ENCODE assay signal across 11 cellular contexts in the genomic region with DNA sequence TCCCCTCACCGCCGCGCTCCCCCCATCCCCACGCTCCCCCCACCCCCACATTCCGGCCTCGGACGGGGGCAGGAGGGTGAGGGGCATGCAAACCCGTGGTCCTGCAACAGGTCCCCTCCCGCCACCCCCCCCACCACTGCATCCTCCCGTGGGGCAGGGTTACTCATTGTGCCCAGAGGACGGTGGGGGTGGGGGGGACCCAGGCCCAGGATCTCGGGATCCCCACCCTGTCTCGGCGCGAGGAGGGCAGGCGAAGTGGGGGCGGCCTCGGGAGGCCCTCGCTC. TPM values are rescaled to one million over a fixed set of nuclear protein-coding genes. Genes with fewer than 3 reads are reported as not detected.
A peak's percentile ranks its signal among the peaks of the same experiment; 100 is the strongest.
DNase-seq lines count a peak whose midpoint lies in the region; ATAC-seq and TF ChIP-seq lines count a peak whose summit lies in the region.
"Had no signal": no experiment of that assay in that cellular context is flagged by ENCODE, and none has a peak within 500 bp of the region (broad histone marks: within the 10 kb centered on the region; RNA-seq: fewer than 3 reads in every experiment).

No MANE protein-coding gene starts in this region.

- H3K27ac ChIP-seq in left lung (no peak overlapping the region), tibial nerve (no peak overlapping the region)

- CTCF ChIA-PET in activated naive CD4-positive, alpha-beta T cell treated with anti-CD3 and anti-CD28 coated beads for 36 hours (lab: Charles Lee) = no interaction called here
- CTCF ChIA-PET in GM10248 (lab: Yijun Ruan, JAX) = no interaction called here

- no peaks in the 10 kb centered on the region for H3K9me3 Mint-ChIP-seq in activated naive CD4-positive, alpha-beta T cell treated with anti-CD3 and anti-CD28 coated beads for 36 hours
- no peaks in the 10 kb centered on the region for H3K9me3 Mint-ChIP-seq in chondrocyte (ENCODE audit: low read depth)
- H3K9me3 Mint-ChIP-seq in activated CD4-positive, alpha-beta T cell treated with anti-CD3 and anti-CD28 coated beads, Interleukin-2, amount 10 ng/mL, durations not matched to agents 24 days and 14 days = no peaks in the 10 kb centered on the region
- H3K9me3 Mint-ChIP-seq: T-cell had no signal

- POLR2A ChIA-PET in GM10248 (lab: Yijun Ruan, JAX) = no interaction called here

- H3K27me3 ChIP-seq in left lung (peaks cover 0 to 21% of the 10 kb centered on the region in 2 donors), tibial nerve (no peaks in the 10 kb centered on the region)

- ATAC-seq in left lung = no peak

- no peaks in the 10 kb centered on the region for H3K27me3 Mint-ChIP-seq in activated naive CD4-positive, alpha-beta T cell treated with anti-CD3 and anti-CD28 coated beads for 36 hours (ENCODE audit: low read depth)
- H3K27me3 Mint-ChIP-seq in chondrocyte (ENCODE audit: low read depth) = no peaks in the 10 kb centered on the region
- H3K27me3 Mint-ChIP-seq in activated CD4-positive, alpha-beta T cell treated with anti-CD3 and anti-CD28 coated beads, Interleukin-2, amount 10 ng/mL, durations not matched to agents 24 days and 14 days = no peaks in the 10 kb centered on the region

- in situ Hi-C loops in astrocyte of the spinal cord (cut with HindIII; ENCODE audit: low sequenced_read_pairs) = no loop called here

- H3K4me3 Mint-ChIP-seq in activated naive CD4-positive, alpha-beta T cell treated with anti-CD3 and anti-CD28 coated beads for 36 hours = no peak overlapping the region
- no peak overlapping the region for H3K4me3 Mint-ChIP-seq in chondrocyte (ENCODE audit: unreplicated experiment)
- no peak overlapping the region for H3K4me3 Mint-ChIP-seq in activated CD4-positive, alpha-beta T cell treated with anti-CD3 and anti-CD28 coated beads, Interleukin-2, amount 10 ng/mL, durations not matched to agents 24 days and 14 days

- WGBS in tibial nerve, 2 donors = 3% methylated on average over 7 of the region's 19 CpGs; no CpG with 5 or more reads in 1 of the 2 donors

- TF ChIP-seq CTCF in astrocyte of the spinal cord (IDR thresholded peaks at IDR 0.05; ENCODE audit: low read depth, low read length) = no peak
- TF ChIP-seq CTCF in left lung (IDR thresholded peaks at IDR 0.05) = no peak
- TF ChIP-seq CTCF in tibial nerve (IDR thresholded peaks at IDR 0.05) = no peak
- no peak for TF ChIP-seq CTCF in chondrocyte (IDR thresholded peaks at IDR 0.05)
- TF ChIP-seq CTCF in GM10248 (IDR thresholded peaks at IDR 0.05; ENCODE audit: control extremely low read depth, extremely low read depth, low read depth, missing control alignments) = no peak

- H3K4me3 ChIP-seq in astrocyte of the spinal cord (ENCODE audit: low read depth, low read length) (peak overlapping the region; percentile 26), left lung (peak overlapping the region; percentile 42 to 48), tibial nerve (peak overlapping the region; percentile 2 to 44 (median 34))

- peak; percentile 7 for DNase-seq in activated naive CD4-positive, alpha-beta T cell treated with anti-CD3 and anti-CD28 coated beads for 36 hours
- DNase-seq in activated naive CD4-positive, alpha-beta T cell treated with Interleukin-2 at 50 U/mL for 16 hours = no peak
- DNase-seq in astrocyte of the spinal cord (ENCODE audit: low read depth, low spot score) (no peak), left lung (no peak), tibial nerve (ENCODE audit: low spot score in 2 of 2) (no peak), chondrocyte (ENCODE audit: low spot score) (no peak), GM10248 (ENCODE audit: extremely low spot score) (no peak)
- DNase-seq in activated CD4-positive, alpha-beta T cell treated with anti-CD3 and anti-CD28 coated beads, Interleukin-2, amount 10 ng/mL, durations not matched to agents 24 days and 14 days = no peak

- intact Hi-C loops in activated naive CD4-positive, alpha-beta T cell treated with anti-CD3 and anti-CD28 coated beads for 36 hours (cut with micrococcal nuclease) = loop anchor here (1.0 to 2.0 kb wide), 2 partner anchors 21 to 739 kb away; a partner anchor contains a TSS
- intact Hi-C loops in left lung (cut with DNase I) = no loop called here
- intact Hi-C loops in activated CD4-positive, alpha-beta T cell treated with anti-CD3 and anti-CD28 coated beads, Interleukin-2, amount 10 ng/mL, durations not matched to agents 24 days and 14 days (cut with micrococcal nuclease) = loop anchor here (1.0 to 2.0 kb wide), 2 partner anchors 21 to 55 kb away; a partner anchor contains a TSS

- H3K4me1 Mint-ChIP-seq in activated naive CD4-positive, alpha-beta T cell treated with anti-CD3 and anti-CD28 coated beads for 36 hours (ENCODE audit: low read depth) = no peaks in the 10 kb centered on the region
- H3K4me1 Mint-ChIP-seq in chondrocyte (ENCODE audit: low read depth) = no peaks in the 10 kb centered on the region
- peaks cover 3% of the 10 kb centered on the region for H3K4me1 Mint-ChIP-seq in activated CD4-positive, alpha-beta T cell treated with anti-CD3 and anti-CD28 coated beads, Interleukin-2, amount 10 ng/mL, durations not matched to agents 24 days and 14 days

- no peak overlapping the region for H3K27ac Mint-ChIP-seq in activated naive CD4-positive, alpha-beta T cell treated with anti-CD3 and anti-CD28 coated beads for 36 hours
- H3K27ac Mint-ChIP-seq in chondrocyte (ENCODE audit: unreplicated experiment) = no peak overlapping the region
- no peak overlapping the region for H3K27ac Mint-ChIP-seq in activated CD4-positive, alpha-beta T cell treated with anti-CD3 and anti-CD28 coated beads, Interleukin-2, amount 10 ng/mL, durations not matched to agents 24 days and 14 days
- H3K27ac Mint-ChIP-seq: T-cell had no signal

- H3K36me3 ChIP-seq in left lung (peaks cover 0 to 10% of the 10 kb centered on the region in 2 donors), tibial nerve (no peaks in the 10 kb centered on the region)

- H3K36me3 Mint-ChIP-seq in activated naive CD4-positive, alpha-beta T cell treated with anti-CD3 and anti-CD28 coated beads for 36 hours (ENCODE audit: low read depth) = no peaks in the 10 kb centered on the region
- no peaks in the 10 kb centered on the region for H3K36me3 Mint-ChIP-seq in chondrocyte (ENCODE audit: low read depth)
- H3K36me3 Mint-ChIP-seq in activated CD4-positive, alpha-beta T cell treated with anti-CD3 and anti-CD28 coated beads, Interleukin-2, amount 10 ng/mL, durations not matched to agents 24 days and 14 days (ENCODE audit: low read depth) = no peaks in the 10 kb centered on the region
- H3K36me3 Mint-ChIP-seq: T-cell had no signal

- H3K9me3 ChIP-seq in left lung = no peaks in the 10 kb centered on the region
- H3K9me3 ChIP-seq in tibial nerve = no peaks in the 10 kb centered on the region

- no peak for TF ChIP-seq POLR2A in tibial nerve (IDR thresholded peaks at IDR 0.05)

- TF ChIP-seq EP300 in tibial nerve (IDR thresholded peaks at IDR 0.05) = no peak

- H3K4me1 ChIP-seq in left lung (peaks cover 3 to 9% of the 10 kb centered on the region in 2 donors), tibial nerve (peaks cover 0 to 17% (median 8%) of the 10 kb centered on the region in 4 donors)

RNA-seq across cellular contexts. Expression of a gene that starts 8.5 kb away (rescaled TPM):
- under 1 TPM; 0.31 to 0.64 TPM for total RNA-seq in activated naive CD4-positive, alpha-beta T cell treated with anti-CD3 and anti-CD28 coated beads for 36 hours
- total RNA-seq in left lung (100 to 1,000 TPM; 171 to 283 TPM), tibial nerve (1 to 10 TPM in 2 of 4 donors, not detected in 2; 1.4 to 3.3 TPM), chondrocyte (0.40 to 0.94 TPM in 2 of 3 replicates, not detected in the other)
- 1.4 and 2.3 TPM in 2 replicates for total RNA-seq in activated CD4-positive, alpha-beta T cell treated with anti-CD3 and anti-CD28 coated beads, Interleukin-2, amount 10 ng/mL, durations not matched to agents 24 days and 14 days
- total RNA-seq: subcutaneous adipose tissue had no signal

RNA-seq across cellular contexts. Expression of a gene that starts 20.3 kb away (rescaled TPM):
- not detected for total RNA-seq in activated naive CD4-positive, alpha-beta T cell treated with anti-CD3 and anti-CD28 coated beads for 36 hours
- total RNA-seq in left lung (1 to 10 TPM; 1.6 to 4.2 TPM), tibial nerve (1 to 10 TPM in 2 of 4 donors, under 1 TPM in 2; 0.84 to 8.1 (median 1.9) TPM), chondrocyte (0.20 to 0.23 TPM in 2 of 3 replicates, not detected in the other)
- not detected in 2 replicates for total RNA-seq in activated CD4-positive, alpha-beta T cell treated with anti-CD3 and anti-CD28 coated beads, Interleukin-2, amount 10 ng/mL, durations not matched to agents 24 days and 14 days
- total RNA-seq: left colon, subcutaneous adipose tissue had no signal

RNA-seq across cellular contexts. Expression of a gene that starts 25.7 kb away (rescaled TPM):
- total RNA-seq in activated naive CD4-positive, alpha-beta T cell treated with anti-CD3 and anti-CD28 coated beads for 36 hours = 1 to 10 TPM; 3.5 to 3.6 TPM
- 1 to 10 TPM; 8.1 to 9.5 TPM for total RNA-seq in left lung
- total RNA-seq in tibial nerve = 10 to 100 TPM; 11.2 to 26.0 (median 16.2) TPM
- 5.8 to 7.7 TPM (median 6.6 TPM) in 3 replicates for total RNA-seq in chondrocyte
- total RNA-seq in activated CD4-positive, alpha-beta T cell treated with anti-CD3 and anti-CD28 coated beads, Interleukin-2, amount 10 ng/mL, durations not matched to agents 24 days and 14 days = 6.0 and 9.8 TPM in 2 replicates

Comparison
In these comparisons a context has a peak if more than half of its experiments do, and no peak if none do; other contexts are left out.
1. RNA of a gene that starts 8.5 kb away (total RNA-seq): 171 to 283 TPM in left lung; 1.4 to 2.3 TPM in activated CD4-positive, alpha-beta T cell treated with anti-CD3 and anti-CD28 coated beads, Interleukin-2, amount 10 ng/mL, durations not matched to agents 24 days and 14 days, 1.4 to 3.3 TPM in tibial nerve, 0.31 to 0.64 TPM in activated naive CD4-positive, alpha-beta T cell treated with anti-CD3 and anti-CD28 coated beads for 36 hours and 0.40 to 0.94 TPM in chondrocyte; every median in the first group is over 10 times any median in the second.
2. intact Hi-C loops: an anchor here in activated naive CD4-positive, alpha-beta T cell treated with anti-CD3 and anti-CD28 coated beads for 36 hours (1.0 to 2.0 kb wide) and activated CD4-positive, alpha-beta T cell treated with anti-CD3 and anti-CD28 coated beads, Interleukin-2, amount 10 ng/mL, durations not matched to agents 24 days and 14 days (1.0 to 2.0 kb wide); none called in left lung.
3. Peak in every context shown above with its lines, with median percentiles within 50 percentile points of each other: H3K4me3 ChIP-seq.